Comparison of ENCODE assay signal across 13 cellular contexts in genomic region chr22:37305873-37306272, GRCh38. TPM values are rescaled to one million over a fixed set of nuclear protein-coding genes. Genes with fewer than 3 reads are reported as not detected.
A peak's percentile ranks its signal among the peaks of the same experiment; 100 is the strongest.
DNase-seq lines count a peak whose midpoint lies in the region; ATAC-seq, FAIRE-seq and TF ChIP-seq lines count a peak whose summit lies in the region.
"Had no signal": no experiment of that assay in that cellular context is flagged by ENCODE, and none has a peak within 500 bp of the region (broad histone marks: within the 10 kb centered on the region; RNA-seq: fewer than 3 reads in every experiment).

No MANE protein-coding gene starts in this region.

- no peak overlapping the region for H3K4me3 Mint-ChIP-seq in activated naive CD8-positive, alpha-beta T cell
- H3K4me3 Mint-ChIP-seq in naive B cell (peak overlapping the region in 5 of 8 donors; percentile 9 to 75 (median 50)), HFFc6 (no peak overlapping the region)

- H3K36me3 ChIP-seq in BLaER1 treated with 17β-estradiol and CSF1 and Interleukin-3, amounts not matched to agents 10 nM and 100 nM = peaks cover 0 to 97% (median 5%) of the 10 kb centered on the region in 11 experiments; a peak in 12 of 22 replicates
- peaks cover 60% of the 10 kb centered on the region for H3K36me3 ChIP-seq in DOHH2 (ENCODE audit: control insufficient read depth, low read length)
- no peaks in the 10 kb centered on the region for H3K36me3 ChIP-seq in GM23248 (ENCODE audit: low read depth)
- H3K36me3 ChIP-seq: thyroid gland had no signal

- no peaks in the 10 kb centered on the region for H3K27me3 Mint-ChIP-seq in activated naive CD8-positive, alpha-beta T cell
- H3K27me3 Mint-ChIP-seq in naive B cell = no peaks in the 10 kb centered on the region
- H3K27me3 Mint-ChIP-seq in HFFc6 (ENCODE audit: insufficient read depth) = peaks cover 4% of the 10 kb centered on the region

- DNase-seq in naive B cell (no peak), GM23248 (no peak), HFFc6 (no peak), HTR-8/SVneo (ENCODE audit: insufficient read length, low spot score) (no peak)
- DNase-seq: activated naive CD4-positive, alpha-beta T cell treated with Interleukin-2 at 50 U/mL for 16 hours; DMS53; NCI-H1048; thyroid gland had no signal

- no peak for TF ChIP-seq CTCF in DOHH2 (IDR thresholded peaks at IDR 0.05; ENCODE audit: low read depth, low read length, poor library complexity, severe bottlenecking)
- TF ChIP-seq CTCF in HFFc6 (IDR thresholded peaks at IDR 0.05) = no peak

- WGBS in GM23248 (ENCODE audit: low coverage in 1 of 2, low lambda C conversion rate in 2 of 2, missing lambda C conversion rate in 2 of 2), 2 experiments = 89% methylated on average over 2 of the region's 2 CpGs

- H3K27me3 ChIP-seq in BLaER1 treated with 17β-estradiol and CSF1 and Interleukin-3, amounts not matched to agents 10 nM and 100 nM = no peaks in the 10 kb centered on the region
- H3K27me3 ChIP-seq in DOHH2 (ENCODE audit: control insufficient read depth, low read length) (no peaks in the 10 kb centered on the region), GM23248 (replicated peaks; ENCODE audit: insufficient read depth) (no peaks in the 10 kb centered on the region)
- H3K27me3 ChIP-seq: thyroid gland had no signal

- no peak for ATAC-seq in naive B cell (ENCODE audit: low read depth in 2 of 2)
- no peak for ATAC-seq in HG02981 (IDR thresholded peaks at IDR 0.05; ENCODE audit: unreplicated experiment)

- H3K36me3 Mint-ChIP-seq in activated naive CD8-positive, alpha-beta T cell = peaks cover 6% of the 10 kb centered on the region
- H3K36me3 Mint-ChIP-seq in naive B cell (peaks cover 10 to 31% of the 10 kb centered on the region in 2 donors), HFFc6 (ENCODE audit: low read depth) (peaks cover 4% of the 10 kb centered on the region)

- peak overlapping the region in 1 of 10 experiments; percentile 40; a peak in 2 of 20 replicates for H3K4me3 ChIP-seq in BLaER1 treated with 17β-estradiol and CSF1 and Interleukin-3, amounts not matched to agents 10 nM and 100 nM
- H3K4me3 ChIP-seq in DOHH2 (ENCODE audit: low read length) (peak overlapping the region; percentile 58), GM23248 (no peak overlapping the region)
- H3K4me3 ChIP-seq: thyroid gland had no signal

- peaks cover 32% of the 10 kb centered on the region for H3F3A ChIP-seq in DOHH2 (ENCODE audit: control insufficient read depth, insufficient read depth)
- H3F3A ChIP-seq in GM23248 (ENCODE audit: insufficient read depth) = peaks cover 26% of the 10 kb centered on the region

- H3K9ac ChIP-seq in BLaER1 treated with 17β-estradiol and CSF1 and Interleukin-3, amounts not matched to agents 10 nM and 100 nM = peak overlapping the region; percentile 59 to 76 (median 69); a peak in 14 of 22 replicates
- no peak overlapping the region for H3K9ac ChIP-seq in GM23248

- H3K9me3 Mint-ChIP-seq in activated naive CD8-positive, alpha-beta T cell (ENCODE audit: low read depth) = no peaks in the 10 kb centered on the region
- H3K9me3 Mint-ChIP-seq in naive B cell = no peaks in the 10 kb centered on the region
- H3K9me3 Mint-ChIP-seq in HFFc6 = peaks cover 4% of the 10 kb centered on the region; the same call in 1 of the 2 replicates

- H3K4me1 Mint-ChIP-seq in activated naive CD8-positive, alpha-beta T cell (ENCODE audit: low read depth) = peaks cover 92% of the 10 kb centered on the region
- H3K4me1 Mint-ChIP-seq in naive B cell (peaks cover 70 to 75% (median 71%) of the 10 kb centered on the region in 3 donors), HFFc6 (ENCODE audit: low read depth) (peaks cover 82% of the 10 kb centered on the region)

- in situ Hi-C loops in GM23248 (cut with MboI) = no loop called here

- H3K27ac Mint-ChIP-seq in activated naive CD8-positive, alpha-beta T cell = peak overlapping the region; percentile 64
- H3K27ac Mint-ChIP-seq in naive B cell (peak overlapping the region; percentile 6 to 97 (median 68)), HFFc6 (no peak overlapping the region; the same call in 1 of the 2 replicates)

- peak overlapping the region; percentile 49 to 88 (median 75); a peak in 21 of 22 replicates for H3K27ac ChIP-seq in BLaER1 treated with 17β-estradiol and CSF1 and Interleukin-3, amounts not matched to agents 10 nM and 100 nM
- peak overlapping the region; percentile 98 for H3K27ac ChIP-seq in DOHH2 (ENCODE audit: low read depth, low read length)
- no peak overlapping the region for H3K27ac ChIP-seq in GM23248
- H3K27ac ChIP-seq: thyroid gland had no signal

- no peaks in the 10 kb centered on the region for H3K9me3 ChIP-seq in BLaER1 treated with 17β-estradiol and CSF1 and Interleukin-3, amounts not matched to agents 10 nM and 100 nM (replicated peaks in 1 of 11)
- H3K9me3 ChIP-seq in DOHH2 (ENCODE audit: control insufficient read depth, insufficient read depth, low read length) (no peaks in the 10 kb centered on the region), GM23248 (ENCODE audit: low read depth) (no peaks in the 10 kb centered on the region)
- H3K9me3 ChIP-seq: thyroid gland had no signal

- peaks cover 97 to 100% (median 100%) of the 10 kb centered on the region in 10 experiments for H3K4me1 ChIP-seq in BLaER1 treated with 17β-estradiol and CSF1 and Interleukin-3, amounts not matched to agents 10 nM and 100 nM
- H3K4me1 ChIP-seq in DOHH2 (ENCODE audit: control insufficient read depth, low read length) = peaks cover 64% of the 10 kb centered on the region
- peaks cover 46% of the 10 kb centered on the region for H3K4me1 ChIP-seq in GM23248 (ENCODE audit: insufficient read depth)

- H3K9me2 ChIP-seq in DOHH2 (replicated peaks; ENCODE audit: control insufficient read depth, low read length) (no peaks in the 10 kb centered on the region), GM23248 (ENCODE audit: insufficient read depth) (no peaks in the 10 kb centered on the region)

- peaks cover 0 to 67% (median 7%) of the 10 kb centered on the region in 11 experiments; a peak in 7 of 22 replicates for H4K20me1 ChIP-seq in BLaER1 treated with 17β-estradiol and CSF1 and Interleukin-3, amounts not matched to agents 10 nM and 100 nM
- H4K20me1 ChIP-seq in DOHH2 (ENCODE audit: control insufficient read depth, insufficient read depth, low read depth, low read length) (no peaks in the 10 kb centered on the region), GM23248 (ENCODE audit: insufficient read depth) (no peaks in the 10 kb centered on the region)

- 0 out of 2 replicates have a peak, but pooled peaks cover 2% of the 10 kb centered on the region for H3K79me2 ChIP-seq in DOHH2 (ENCODE audit: control insufficient read depth, low read length)
- no peaks in the 10 kb centered on the region for H3K79me2 ChIP-seq in GM23248 (ENCODE audit: insufficient read depth)

- FAIRE-seq in HTR-8/SVneo (lab: Jason Lieb, UNC) = no peak
- FAIRE-seq: colon had no signal

- peak overlapping the region; percentile 85 to 98 (median 97) for H3K4me2 ChIP-seq in BLaER1 treated with 17β-estradiol and CSF1 and Interleukin-3, amounts not matched to agents 10 nM and 100 nM
- H3K4me2 ChIP-seq in DOHH2 (ENCODE audit: low read length) (peak overlapping the region; percentile 76), GM23248 (ENCODE audit: unreplicated experiment) (no peak overlapping the region)

- no peak overlapping the region for H2AFZ ChIP-seq in GM23248

RNA-seq across cellular contexts. Expression of gene CYTH4, which starts 23.6 kb away (rescaled TPM):
- polyA plus RNA-seq in naive B cell (ENCODE audit: low read depth in 6 of 6) = 10 to 100 TPM; 29.3 to 74.9 (median 46.1) TPM
- total RNA-seq in GM23248 (2014; rRNA removed; shearing (Covaris generic)) = not detected in 2 replicates
- not detected in 2 replicates for polyA plus RNA-seq in GM23248 (2016; fragmentation: Nextera tagmentation; extraction: Ambion mirVana)
- total RNA-seq in HFFc6 (2021; fragmentation: NEBNext Ultra II Directional; extraction: Animal tissue kit (Norgen Biotek cat#: 25700)) = under 1 TPM in 1 of 6 experiments, not detected in 5; 0.28 TPM

Comparison
In these comparisons a context has a peak if more than half of its experiments do, and no peak if none do; other contexts are left out.
1. H3K4me3 Mint-ChIP-seq: peak in naive B cell (5 of 8); none in activated naive CD8-positive, alpha-beta T cell (single experiment) and HFFc6 (single experiment).